11 cellular contexts compared by ENCODE assay signal in the genomic region with DNA sequence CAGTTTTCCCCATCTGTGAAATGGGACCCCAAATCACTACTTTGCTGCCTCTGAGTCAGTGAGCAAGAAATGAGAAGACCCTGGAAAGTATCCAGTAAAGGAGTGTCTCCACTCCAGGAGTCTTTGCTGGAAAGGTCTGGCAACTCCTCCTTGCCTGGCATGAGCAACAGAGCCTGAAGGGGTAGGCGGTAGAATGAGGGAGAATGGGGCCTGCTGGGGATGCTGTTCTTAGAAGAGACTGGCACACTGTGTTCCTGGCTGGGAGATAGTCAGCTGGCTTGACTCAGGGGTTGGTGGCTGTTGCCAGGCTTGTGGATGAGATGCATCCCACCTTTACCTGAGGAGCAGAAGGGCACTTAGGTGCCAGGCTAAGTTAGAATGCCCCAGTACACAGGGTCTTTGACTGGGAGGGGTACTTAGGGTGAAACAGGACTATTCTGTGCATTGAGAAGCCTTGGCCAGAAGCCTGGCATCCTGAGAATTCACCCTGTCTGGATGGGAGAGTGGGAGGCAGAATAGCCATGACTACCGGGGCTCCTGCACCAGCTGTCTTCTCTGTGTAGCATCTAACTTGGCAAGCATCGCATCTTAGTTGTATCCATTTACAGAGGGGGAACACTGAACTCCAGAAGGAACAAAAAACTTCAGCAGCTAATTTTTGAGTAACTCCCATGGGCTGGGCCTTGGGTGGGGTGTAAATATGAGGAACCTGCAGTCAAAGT. TPM values are rescaled to one million over a fixed set of nuclear protein-coding genes. Genes with fewer than 3 reads are reported as not detected.
DNase-seq lines count a peak whose midpoint lies in the region; ATAC-seq, FAIRE-seq and TF ChIP-seq lines count a peak whose summit lies in the region.
"Had no signal": no experiment of that assay in that cellular context is flagged by ENCODE, and none has a peak within 500 bp of the region (broad histone marks: within the 10 kb centered on the region; RNA-seq: fewer than 3 reads in every experiment).

No MANE protein-coding gene starts in this region.

- ATAC-seq in natural killer cell treated with Interleukin-12 subunit alpha and Interleukin-12 subunit beta and Interleukin-15 and Interleukin-18, amount 100 ng/mL, for 72 hours = no peak
- ATAC-seq: CD8-positive, alpha-beta T cell had no signal

- H3K27ac ChIP-seq in caudate nucleus (ENCODE audit: low read depth, low read length) = peak overlapping the region; percentile 19
- H3K27ac ChIP-seq: WERI-Rb-1 had no signal

- peak overlapping the region; percentile 60 for H3K4me3 Mint-ChIP-seq in natural killer cell treated with Interleukin-12 subunit alpha and Interleukin-12 subunit beta and Interleukin-15 and Interleukin-18, amount 100 ng/mL, for 72 hours

- peak; percentile 96 for DNase-seq in COR-L47 (lab: John Stamatoyannopoulos, UW)
- DNase-seq in NCI-H1694 treated with DMSO at 0.1 percent for 48 hours (lab: John Stamatoyannopoulos, UW) = peak; percentile 100
- DNase-seq in caudate nucleus (lab: John Stamatoyannopoulos, UW) = peak in 5 of 61 donors; percentile 23 to 63 (median 29)
- no peak for DNase-seq in natural killer cell treated with Interleukin-12 subunit alpha and Interleukin-12 subunit beta and Interleukin-15 and Interleukin-18, amount 100 ng/mL, for 72 hours (ENCODE audit: low spot score)
- DNase-seq in GM12891 (ENCODE audit: insufficient read length, low spot score) = no peak
- DNase-seq in NK-92 (lab: John Stamatoyannopoulos, UW; ENCODE audit: unreplicated experiment) = no peak
- DNase-seq in frontal cortex (ENCODE audit: low spot score in 2 of 2) = no peak
- no peak for DNase-seq in NCI-H2196 treated with DMSO at 0.1 percent for 48 hours (lab: John Stamatoyannopoulos, UW; ENCODE audit: unreplicated experiment)
- DNase-seq: CD8-positive, alpha-beta T cell; MM.1S; WERI-Rb-1 had no signal

- TF ChIP-seq POLR2A in GM12891 (IDR thresholded peaks at IDR 0.05; ENCODE audit: low read depth, low read length) = no peak

- H3K9me3 Mint-ChIP-seq in natural killer cell treated with Interleukin-12 subunit alpha and Interleukin-12 subunit beta and Interleukin-15 and Interleukin-18, amount 100 ng/mL, for 72 hours = no peaks in the 10 kb centered on the region
- H3K9me3 Mint-ChIP-seq: CD8-positive, alpha-beta T cell had no signal

- no peaks in the 10 kb centered on the region for H3K27me3 Mint-ChIP-seq in natural killer cell treated with Interleukin-12 subunit alpha and Interleukin-12 subunit beta and Interleukin-15 and Interleukin-18, amount 100 ng/mL, for 72 hours

- H3K27ac Mint-ChIP-seq in natural killer cell treated with Interleukin-12 subunit alpha and Interleukin-12 subunit beta and Interleukin-15 and Interleukin-18, amount 100 ng/mL, for 72 hours = peak overlapping the region in 1 of 2 donors; percentile 78
- H3K27ac Mint-ChIP-seq: CD8-positive, alpha-beta T cell had no signal

- peaks cover 31 to 53% of the 10 kb centered on the region in 2 donors for H3K4me1 Mint-ChIP-seq in natural killer cell treated with Interleukin-12 subunit alpha and Interleukin-12 subunit beta and Interleukin-15 and Interleukin-18, amount 100 ng/mL, for 72 hours (ENCODE audit: low read depth in 2 of 2)

- no peak for FAIRE-seq in GM12891 (lab: Jason Lieb, UNC)
- FAIRE-seq in frontal cortex (lab: Jason Lieb, UNC) = no peak

- H3K36me3 Mint-ChIP-seq in natural killer cell treated with Interleukin-12 subunit alpha and Interleukin-12 subunit beta and Interleukin-15 and Interleukin-18, amount 100 ng/mL, for 72 hours = peaks cover 10% of the 10 kb centered on the region
- H3K36me3 Mint-ChIP-seq: CD8-positive, alpha-beta T cell had no signal

TF ChIP-seq in GM12891, 5 proteins besides CTCF, POLR2A, EP300 and RAD21:
- TF ChIP-seq POLR2AphosphoS5 (IDR thresholded peaks at IDR 0.05; ENCODE audit: low read depth, low read length) (no peak), TAF1 (IDR thresholded peaks at IDR 0.05; ENCODE audit: low read depth, low read length) (no peak), PAX5 (IDR thresholded peaks at IDR 0.05; ENCODE audit: insufficient read depth, low read length, severe bottlenecking) (no peak), POU2F2 (IDR thresholded peaks at IDR 0.05; ENCODE audit: low read depth, low read length) (no peak), SPI1 (IDR thresholded peaks at IDR 0.05; ENCODE audit: low read depth, low read length) (no peak)

RNA-seq across cellular contexts. Expression of a gene that starts 2.5 kb away (rescaled TPM):
- total RNA-seq in natural killer cell treated with Interleukin-12 subunit alpha and Interleukin-12 subunit beta and Interleukin-15 and Interleukin-18, amount 100 ng/mL, for 72 hours = 10 to 100 TPM; 41.4 to 62.7 TPM
- polyA plus RNA-seq in GM12891 (2012; ENCODE audit: low read depth, missing spikeins) = 10.4 TPM
- total RNA-seq in frontal cortex = 15.5 TPM

RNA-seq across cellular contexts. Expression of a gene that starts 55.7 kb away (rescaled TPM):
- under 1 TPM; 0.33 to 0.36 TPM for total RNA-seq in natural killer cell treated with Interleukin-12 subunit alpha and Interleukin-12 subunit beta and Interleukin-15 and Interleukin-18, amount 100 ng/mL, for 72 hours
- 1.2 TPM for polyA plus RNA-seq in GM12891 (2012; ENCODE audit: low read depth, missing spikeins)
- 9.4 TPM for total RNA-seq in frontal cortex

Comparison
In these comparisons a context has a peak if more than half of its experiments do, and no peak if none do; other contexts are left out.
1. DNase-seq: peak in COR-L47 (single experiment) and NCI-H1694 treated with DMSO at 0.1 percent for 48 hours (single experiment); none in natural killer cell treated with Interleukin-12 subunit alpha and Interleukin-12 subunit beta and Interleukin-15 and Interleukin-18, amount 100 ng/mL, for 72 hours (single experiment), GM12891 (single experiment), NK-92 (single experiment), frontal cortex (0 of 2) and NCI-H2196 treated with DMSO at 0.1 percent for 48 hours (single experiment).